18 cellular contexts compared by ENCODE assay signal in genomic region chr13:58056411-58056810, GRCh38.
"Had no signal": no experiment of that assay in that cellular context is flagged by ENCODE, and none has a peak within 500 bp of the region (broad histone marks: within the 10 kb centered on the region; RNA-seq: fewer than 3 reads in every experiment).

No MANE protein-coding gene starts in this region.

- ATAC-seq: effector memory CD8-positive, alpha-beta T cell; left lobe of liver; mucosa of descending colon; naive thymus-derived CD8-positive, alpha-beta T cell; psoas muscle; sciatic nerve had no signal

- H3K27ac ChIP-seq: neutrophil, psoas muscle, stomach, thoracic aorta, transverse colon had no signal

- DNase-seq: effector memory CD8-positive, alpha-beta T cell; erythroblast; foreskin melanocyte; head of caudate nucleus; hippocampal formation; mammary epithelial cell; mucosa of descending colon; naive thymus-derived CD8-positive, alpha-beta T cell; psoas muscle; stimulated activated CD4-positive, alpha-beta T cell treated with anti-CD3 and anti-CD28 coated beads, Interleukin-2, amount 100 ng/mL, for 24 hours; stimulated activated naive CD4-positive, alpha-beta T cell; stomach; substantia nigra; transverse colon had no signal
